ENCODE assay signal across 8 cellular contexts in the genomic region with DNA sequence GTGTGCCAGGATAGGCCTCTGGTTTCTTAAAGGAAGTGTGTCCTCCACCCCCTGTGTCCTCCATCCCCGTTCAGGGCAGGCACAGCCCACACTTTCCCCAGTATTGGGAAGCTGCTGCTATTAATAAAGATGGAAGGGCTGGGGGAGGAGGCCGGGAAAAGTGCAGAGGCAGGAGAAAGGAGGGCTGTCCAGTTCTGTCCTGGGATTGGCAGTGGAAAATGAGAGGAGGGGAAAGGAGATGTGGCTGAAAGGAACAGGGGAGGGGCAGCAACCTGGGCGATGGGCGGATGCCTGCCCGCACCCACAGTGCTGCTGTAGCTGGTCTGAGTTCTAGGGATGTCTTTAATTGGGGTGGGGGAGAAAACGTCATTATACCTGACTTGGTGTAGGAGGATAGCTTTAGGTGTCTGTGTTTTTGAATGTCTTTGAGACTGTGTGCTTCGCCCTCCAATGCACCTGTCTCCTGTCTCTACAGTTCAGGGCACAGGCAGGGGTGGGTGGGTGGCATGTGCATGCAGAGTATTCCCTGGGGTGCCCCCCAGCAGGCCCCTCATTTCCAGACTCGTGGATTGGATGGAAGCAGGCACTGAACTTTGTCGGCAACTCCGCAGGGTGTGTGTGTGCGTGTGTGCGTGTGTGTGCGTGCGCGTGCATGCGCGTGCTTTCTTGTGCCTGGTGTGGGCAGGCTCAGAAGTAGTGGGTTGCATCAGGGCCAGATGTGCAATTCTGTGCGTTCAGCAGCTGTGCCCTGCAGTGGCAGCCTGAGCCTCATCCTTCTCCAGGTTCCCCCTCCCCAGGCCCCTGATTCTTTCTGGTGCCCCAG. TPM values are rescaled to one million over a fixed set of nuclear protein-coding genes. Genes with fewer than 3 reads are reported as not detected.
DNase-seq lines count a peak whose midpoint lies in the region; ATAC-seq, FAIRE-seq and TF ChIP-seq lines count a peak whose summit lies in the region.

No MANE protein-coding gene starts in this region.

- no TSS peak for BruUV-seq in HepG2 (replicated peaks; lab: Mats Ljungman, UMichigan)

- intact Hi-C loops in HepG2 (cut with micrococcal nuclease; ENCODE audit: unreplicated experiment) = loop anchor here (5.0 kb wide), 1 partner anchor 145 kb away; a partner anchor contains a TSS

- no peak overlapping the region for H3K56ac ChIP-seq in H9 (ENCODE audit: insufficient read length, low read depth, low read length)

- peaks cover 5% of the 10 kb centered on the region; the same call in 1 of the 2 replicates for H3K4me1 ChIP-seq in H9 (ENCODE audit: insufficient read depth, low read length)
- H3K4me1 ChIP-seq in HepG2 (ENCODE audit: insufficient read depth, low read length) = peaks cover 44% of the 10 kb centered on the region

- TF ChIP-seq POLR2A in HepG2 (IDR thresholded peaks at IDR 0.05; ENCODE audit: insufficient read depth in 1 of 2, low read depth in 2 of 2, low read length in 2 of 2) = no peak

- no peak overlapping the region for H3K14ac ChIP-seq in H9 (ENCODE audit: insufficient read depth, low read length)

- H3K4me3 Mint-ChIP-seq in H9 = peak overlapping the region; percentile 93 to 97
- H3K4me3 Mint-ChIP-seq in T-cell = peak overlapping the region; percentile 95 to 98 (median 97)

- H2AK5ac ChIP-seq in H9 (ENCODE audit: insufficient read length, low read length) = no peak overlapping the region

- H3K27me3 Mint-ChIP-seq in H9 (ENCODE audit: low read depth) (no peaks in the 10 kb centered on the region), T-cell (no peaks in the 10 kb centered on the region)

- no peak for FAIRE-seq in HepG2 (lab: Jason Lieb, UNC)

- no peak overlapping the region for H2BK120ac ChIP-seq in H9 (ENCODE audit: low read depth, low read length, poor library complexity, severe bottlenecking)

- no peak for ATAC-seq in T-cell (replicated peaks in 1 of 4)
- no peak for ATAC-seq in HepG2

- no peak overlapping the region for H3K4ac ChIP-seq in H9 (ENCODE audit: low read depth, low read length)

- H3K9ac ChIP-seq in H9 (ENCODE audit: extremely low read depth, insufficient read length, low read length) (no peak overlapping the region), HepG2 (ENCODE audit: insufficient read depth, low read depth, low read length) (peak overlapping the region; percentile 90)

- H3K4me3 ChIP-seq in HepG2 (replicated peaks in 1 of 3; ENCODE audit: insufficient read depth in 1 of 3, low read depth in 2 of 3, low read length in 3 of 3) = peak overlapping the region; percentile 69 to 85 (median 82)

- H3K27ac Mint-ChIP-seq in H9 = peak overlapping the region in 1 of 3 experiments; percentile 93; a peak in 4 of 7 replicates
- H3K27ac Mint-ChIP-seq in T-cell = peak overlapping the region; percentile 94 to 98

- no peak for TF ChIP-seq RAD21 in HepG2 (CRISPR knock-in tag; IDR thresholded peaks at IDR 0.05)

- no peak overlapping the region for H2BK15ac ChIP-seq in H9 (ENCODE audit: low read depth, low read length)

- no peak for TF ChIP-seq CTCF in H9 (conservative IDR thresholded peaks at IDR 0.05)
- no peak for TF ChIP-seq CTCF in HepG2 (CRISPR knock-in tag; IDR thresholded peaks at IDR 0.05)

- no peak overlapping the region for H2BK5ac ChIP-seq in H9 (ENCODE audit: insufficient read length, low read length)

- H2BK12ac ChIP-seq in H9 (ENCODE audit: insufficient read length, low read depth, low read length) = no peak overlapping the region

- TF ChIP-seq EP300 in HepG2 (IDR thresholded peaks at IDR 0.05; ENCODE audit: low read depth in 2 of 2, low read length in 2 of 2) (no peak), HepG2 (CRISPR knock-in tag; IDR thresholded peaks at IDR 0.05; ENCODE audit: borderline replicate concordance) (no peak)

- H3K23ac ChIP-seq in H9 (ENCODE audit: insufficient read length, low read depth, low read length) = no peak overlapping the region

- peaks cover 28% of the 10 kb centered on the region for H3K23me2 ChIP-seq in H9 (ENCODE audit: insufficient read length, low read depth, low read length, poor library complexity, severe bottlenecking)

- H4K8ac ChIP-seq in H9 (replicated peaks; ENCODE audit: insufficient read length, low read depth, low read length) = no peak overlapping the region

- peaks cover 3% of the 10 kb centered on the region for H4K20me1 ChIP-seq in H9 (ENCODE audit: control insufficient read depth, insufficient read depth, insufficient read length)
- peaks cover 61% of the 10 kb centered on the region for H4K20me1 ChIP-seq in HepG2 (ENCODE audit: insufficient read depth, low read length)

- H3K27ac ChIP-seq in H9 (ENCODE audit: insufficient read length, low read depth, low read length) (no peak overlapping the region), HepG2 (ENCODE audit: extremely low read length, insufficient read depth, low read length) (no peak overlapping the region)

- H3K9me3 ChIP-seq in H9 (ENCODE audit: control insufficient read depth, low read depth, low read length) = no peaks in the 10 kb centered on the region
- no peaks in the 10 kb centered on the region for H3K9me3 ChIP-seq in HepG2 (ENCODE audit: low read length)

- H3K18ac ChIP-seq in H9 (ENCODE audit: insufficient read length, low read depth, low read length) = no peak overlapping the region

- H3K4me1 Mint-ChIP-seq in H9 = peaks cover 51 to 58% of the 10 kb centered on the region in 2 experiments
- H3K4me1 Mint-ChIP-seq in T-cell = peaks cover 54 to 67% (median 60%) of the 10 kb centered on the region in 3 donors

- H3K9me3 Mint-ChIP-seq in H9 = no peaks in the 10 kb centered on the region; a peak in 1 of 5 replicates
- H3K9me3 Mint-ChIP-seq in T-cell = no peaks in the 10 kb centered on the region

- H2AFZ ChIP-seq in H9 (ENCODE audit: low read length) (no peak overlapping the region), HepG2 (ENCODE audit: low read length) (no peak overlapping the region)

- WGBS in H9 (ENCODE audit: extremely low coverage, insufficient read length, low lambda C conversion rate) = no CpG with 5 or more reads among the region's 18 CpGs
- 53% methylated on average over 17 of the region's 18 CpGs for WGBS in HepG2 (ENCODE audit: low lambda C conversion rate)

- in situ Hi-C loops in HepG2 (cut with HindIII; ENCODE audit: extremely low pct_ligation_motif_present, low pct_unique_long_range_greater_than_20kb) = no loop called here

- H3K79me2 ChIP-seq in H9 (ENCODE audit: insufficient read depth, low read length) (peaks cover 20% of the 10 kb centered on the region; the same call in 1 of the 2 replicates), HepG2 (ENCODE audit: insufficient read depth, low read length) (peaks cover 76% of the 10 kb centered on the region)

- peaks cover 0 to 8% (median 0%) of the 10 kb centered on the region in 3 experiments; a peak in 2 of 7 replicates for H3K36me3 Mint-ChIP-seq in H9 (ENCODE audit: insufficient read depth in 1 of 3, low read depth in 3 of 3)
- H3K36me3 Mint-ChIP-seq in T-cell = peaks cover 3% of the 10 kb centered on the region

- H4K91ac ChIP-seq in H9 (ENCODE audit: insufficient read length, low read depth, low read length) = no peak overlapping the region

- peaks cover 22 to 37% of the 10 kb centered on the region in 2 experiments; a peak in 4 of 5 replicates for H3K36me3 ChIP-seq in HepG2 (replicated peaks in 1 of 2; ENCODE audit: control insufficient read depth in 1 of 2, insufficient read depth in 2 of 2, low read length in 2 of 2)

- CTCF ChIA-PET in T-cell (lab: Charles Lee) = interaction anchor here in 1 of 2 donors (0.8 to 3.2 kb wide), 6 partner anchors 9 to 144 kb away, joined by 3 to 20 read pairs (median 4); a partner anchor contains a TSS
- CTCF ChIA-PET in HepG2 (lab: Yijun Ruan, JAX; ENCODE audit: low intra/inter-chr PET ratio, low total read pairs) = no interaction called here

- no peak overlapping the region for H2BK20ac ChIP-seq in H9 (ENCODE audit: low read depth, low read length, poor library complexity, severe bottlenecking)

- peaks cover 6% of the 10 kb centered on the region for H3K79me1 ChIP-seq in H9 (ENCODE audit: insufficient read depth, low read depth, low read length, poor library complexity, severe bottlenecking)

- H3T11ph ChIP-seq in H9 (ENCODE audit: low read length) = no peak overlapping the region

- DNase-seq in H9 (no peak), T-cell (peak in 30 of 34 experiments; percentile 29 to 60 (median 49)), HepG2 (ENCODE audit: low spot score) (no peak), NCI-H524 treated with DMSO at 0.1 percent for 48 hours (lab: John Stamatoyannopoulos, UW) (no peak), UCSD-AML1 (lab: John Stamatoyannopoulos, UW; ENCODE audit: unreplicated experiment) (no peak), SIG-M5 treated with dmso at 0.1 percent for 504 hours (lab: John Stamatoyannopoulos, UW; ENCODE audit: unreplicated experiment) (no peak)
- peak; percentile 53 for DNase-seq in central memory CD4-positive, alpha-beta T cell
- DNase-seq in stimulated activated CD4-positive, alpha-beta T cell treated with anti-CD3 and anti-CD28 coated beads, Interleukin-4, amount 100 ng/mL, for 48 hours (ENCODE audit: low read depth in 2 of 2) = peak; percentile 41 to 44

- H3K27me3 ChIP-seq in H9 (ENCODE audit: insufficient read depth, low read length) (no peaks in the 10 kb centered on the region), HepG2 (ENCODE audit: control insufficient read depth in 1 of 2, insufficient read depth in 2 of 2, low read length in 2 of 2) (no peaks in the 10 kb centered on the region; a peak in 1 of 5 replicates)

- H3K4me2 ChIP-seq in H9 (ENCODE audit: insufficient read depth, insufficient read length, low read length) = peak overlapping the region; percentile 77
- H3K4me2 ChIP-seq in HepG2 (ENCODE audit: low read depth, low read length) = peak overlapping the region; percentile 90

- POLR2A ChIA-PET in T-cell (lab: Charles Lee) = interaction anchor here (0.6 kb wide), 3 partner anchors 29 to 240 kb away, joined by 3 read pairs; no protein-coding TSS in a partner anchor
- POLR2A ChIA-PET in HepG2 (lab: Yijun Ruan, JAX) = interaction anchor here (0.8 to 4.1 kb wide), 9 partner anchors 8 to 48 kb away, joined by 4 to 86 read pairs (median 17); no protein-coding TSS in a partner anchor

- H4K5ac ChIP-seq in H9 (ENCODE audit: insufficient read length, low read depth, low read length) = no peak overlapping the region

RNA-seq across cellular contexts. Expression of a gene that starts 2.5 kb away (rescaled TPM):
- total RNA-seq in H9 (2021) = 37.0 and 40.6 TPM in 2 replicates
- total RNA-seq in T-cell = 10 to 100 TPM; 54.2 to 74.7 (median 67.9) TPM
- 38.9 and 39.8 TPM in 2 replicates for total RNA-seq in HepG2 (2016; rRNA removed; fragmentation: Illumina TruSeq; extraction: Trizol)
- 13.4 and 13.6 TPM in 2 replicates for total RNA-seq in HepG2 (2016; cell fraction: cytosol; rRNA removed; fragmentation: Illumina TruSeq; extraction: Trizol; ENCODE audit: low read depth)
- 33.2 and 39.7 TPM in 2 replicates for total RNA-seq in HepG2 (2016; cell fraction: insoluble cytoplasmic fraction; rRNA removed; fragmentation: Illumina TruSeq; extraction: Trizol)
- 49.9 and 53.6 TPM in 2 replicates for total RNA-seq in HepG2 (2016; cell fraction: membrane; rRNA removed; fragmentation: Illumina TruSeq; extraction: Trizol)
- total RNA-seq in HepG2 (2016; cell fraction: nucleus; rRNA removed; fragmentation: Illumina TruSeq; extraction: Trizol) = 21.9 and 30.8 TPM in 2 replicates
- 66.5 and 84.1 TPM in 2 replicates for polyA plus RNA-seq in HepG2 (2011; rRNA removed)
- polyA plus RNA-seq in HepG2 (2011; cell fraction: cytosol; rRNA removed) = 62.9 and 70.1 TPM in 2 replicates
- 86.9 and 92.0 TPM in 2 replicates for polyA plus RNA-seq in HepG2 (2011; cell fraction: nucleus; rRNA removed)
- 98.0 and 117 TPM in 2 replicates for polyA plus RNA-seq in HepG2 (2012)
- 18.4 and 21.2 TPM in 2 replicates for polyA plus RNA-seq in HepG2 (2016; cell fraction: cytosol; fragmentation: Illumina TruSeq; extraction: Trizol; ENCODE audit: low read depth)
- polyA plus RNA-seq in HepG2 (2016; cell fraction: insoluble cytoplasmic fraction; fragmentation: Illumina TruSeq; extraction: Trizol; ENCODE audit: low read depth) = 51.6 and 70.7 TPM in 2 replicates
- 57.9 and 63.0 TPM in 2 replicates for polyA plus RNA-seq in HepG2 (2016; cell fraction: membrane; fragmentation: Illumina TruSeq; extraction: Trizol; ENCODE audit: low read depth)
- 63.9 and 73.5 TPM in 2 replicates for polyA plus RNA-seq in HepG2 (2016; cell fraction: nucleus; fragmentation: Illumina TruSeq; extraction: Trizol; ENCODE audit: insufficient read depth, low read depth)
- 23.8 and 82.1 TPM in 2 replicates for polyA minus RNA-seq in HepG2 (2011; rRNA and poly(A)+ RNA removed; ENCODE audit: low replicate concordance)
- polyA minus RNA-seq in HepG2 (2011; cell fraction: cytosol; rRNA and poly(A)+ RNA removed) = 41.1 and 48.2 TPM in 2 replicates
- polyA minus RNA-seq in HepG2 (2011; cell fraction: nucleus; rRNA and poly(A)+ RNA removed) = 36.6 and 46.0 TPM in 2 replicates

Comparison
In these comparisons a context has a peak if more than half of its experiments do, and no peak if none do; other contexts are left out.
1. DNase-seq: peak in T-cell (30 of 34), central memory CD4-positive, alpha-beta T cell (single experiment) and stimulated activated CD4-positive, alpha-beta T cell treated with anti-CD3 and anti-CD28 coated beads, Interleukin-4, amount 100 ng/mL, for 48 hours (2 of 2); none in H9 (single experiment), HepG2 (single experiment), NCI-H524 treated with DMSO at 0.1 percent for 48 hours (single experiment), UCSD-AML1 (single experiment) and SIG-M5 treated with dmso at 0.1 percent for 504 hours (single experiment).